Comparison of ENCODE assay signal across 26 cellular contexts in the genomic region with DNA sequence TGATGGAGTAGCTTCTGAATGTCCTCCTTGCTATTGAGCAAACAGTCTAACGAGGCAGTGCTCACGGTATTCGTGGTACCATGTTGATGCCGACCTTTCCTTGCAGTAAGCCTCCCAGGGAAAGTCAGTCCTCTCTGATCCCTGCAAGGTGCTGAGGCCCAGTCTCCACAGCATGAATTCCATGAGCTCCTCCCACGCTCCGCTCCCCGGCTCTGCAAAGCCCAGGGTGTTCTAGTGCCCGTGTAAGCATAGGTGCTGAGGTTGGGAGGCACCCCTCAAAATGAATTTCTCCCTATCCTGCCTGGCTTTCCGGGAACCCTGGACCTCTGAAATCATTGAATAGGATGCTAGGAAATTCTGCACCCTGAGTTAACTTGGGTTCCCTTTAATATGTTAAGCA.
"Had no signal": no experiment of that assay in that cellular context is flagged by ENCODE, and none has a peak within 500 bp of the region (broad histone marks: within the 10 kb centered on the region; RNA-seq: fewer than 3 reads in every experiment).

No MANE protein-coding gene starts in this region.

- H3K27ac ChIP-seq: colonic mucosa, epithelial cell of prostate, gastroesophageal sphincter, heart right ventricle, parathyroid adenoma, psoas muscle, skin epidermis, thoracic aorta, tibial nerve, upper lobe of left lung had no signal

- H3K4me1 ChIP-seq: colonic mucosa, gastroesophageal sphincter, heart right ventricle, parathyroid adenoma, psoas muscle, tibial nerve, upper lobe of left lung had no signal

- FAIRE-seq: islet of Langerhans, urothelium cell line had no signal

- H3K4me3 ChIP-seq: colonic mucosa, gastroesophageal sphincter, heart right ventricle, mucosa of descending colon, psoas muscle, skin epidermis, thoracic aorta, tibial nerve, upper lobe of left lung had no signal

- H3K9me3 ChIP-seq: colonic mucosa, gastroesophageal sphincter, heart right ventricle, mucosa of descending colon, psoas muscle, thoracic aorta, tibial nerve, upper lobe of left lung had no signal

- H3K9ac ChIP-seq: parathyroid adenoma had no signal

- DNase-seq: colonic mucosa; effector CD8-positive, alpha-beta T cell; endodermal cell; foreskin fibroblast; heart right ventricle; hippocampal formation; kidney glomerular epithelial cell; mesenchymal stem cell; naive B cell; psoas muscle; stimulated activated CD4-positive, alpha-beta T cell treated with anti-CD3 and anti-CD28 coated beads, Interleukin-15, amount 100 ng/mL, for 24 hours; stimulated activated CD4-positive, alpha-beta T cell treated with anti-CD3 and anti-CD28 coated beads, Interleukin-2, amount 100 ng/mL, for 48 hours; stimulated activated naive B cell treated with anti-CD40 and anti-IgM and Interleukin-4, amounts not matched to agents 10 μg/mL and 1 μg/mL and 100 μg/mL, for 72 hours; upper lobe of left lung had no signal

- ATAC-seq: esophagus mucosa; gastroesophageal sphincter; heart right ventricle; mucosa of descending colon; natural killer cell treated with Interleukin-12 subunit alpha and Interleukin-12 subunit beta and Interleukin-15 and Interleukin-18, amount 100 ng/mL, for 72 hours; psoas muscle; right cardiac atrium; stimulated activated naive B cell treated with anti-CD40 and anti-IgM and Interleukin-4, amounts not matched to agents 10 μg/mL and 1 μg/mL and 100 μg/mL, for 72 hours had no signal

- H3K36me3 ChIP-seq: colonic mucosa, gastroesophageal sphincter, heart right ventricle, thoracic aorta, tibial nerve, upper lobe of left lung had no signal

- H3K27me3 ChIP-seq: colonic mucosa, tibial nerve, upper lobe of left lung had no signal
